Comparison of ENCODE assay signal across 10 cellular contexts in genomic region chr22:38732251-38732815, GRCh38. TPM values are rescaled to one million over a fixed set of nuclear protein-coding genes. Genes with fewer than 3 reads are reported as not detected.
A peak's percentile ranks its signal among the peaks of the same experiment; 100 is the strongest.
DNase-seq lines count a peak whose midpoint lies in the region; ATAC-seq and TF ChIP-seq lines count a peak whose summit lies in the region.
"Had no signal": no experiment of that assay in that cellular context is flagged by ENCODE, and none has a peak within 500 bp of the region (broad histone marks: within the 10 kb centered on the region; RNA-seq: fewer than 3 reads in every experiment).

No MANE protein-coding gene starts in this region.

- peaks cover 100% of the 10 kb centered on the region for H3K36me3 Mint-ChIP-seq in activated T-cell treated with anti-CD3 and anti-CD28 coated beads, Interleukin-2, amount 50 U/mL, for 24 hours (ENCODE audit: low read depth)
- peaks cover 33% of the 10 kb centered on the region for H3K36me3 Mint-ChIP-seq in activated T-cell treated with anti-CD3 and anti-CD28 coated beads, Interleukin-2, amount 50 U/mL, for 4 hours (ENCODE audit: insufficient read depth)
- H3K36me3 Mint-ChIP-seq in activated naive CD8-positive, alpha-beta T cell: peaks cover 3% of the 10 kb centered on the region

- no peak overlapping the region for H3K4me3 Mint-ChIP-seq in activated T-cell treated with anti-CD3 and anti-CD28 coated beads, Interleukin-2, amount 50 U/mL, for 24 hours
- H3K4me3 Mint-ChIP-seq in activated T-cell treated with anti-CD3 and anti-CD28 coated beads, Interleukin-2, amount 50 U/mL, for 4 hours: no peak overlapping the region
- no peak overlapping the region for H3K4me3 Mint-ChIP-seq in activated naive CD8-positive, alpha-beta T cell

- no peaks in the 10 kb centered on the region for H3K9me3 Mint-ChIP-seq in activated T-cell treated with anti-CD3 and anti-CD28 coated beads, Interleukin-2, amount 50 U/mL, for 24 hours
- no peaks in the 10 kb centered on the region for H3K9me3 Mint-ChIP-seq in activated T-cell treated with anti-CD3 and anti-CD28 coated beads, Interleukin-2, amount 50 U/mL, for 4 hours
- no peaks in the 10 kb centered on the region for H3K9me3 Mint-ChIP-seq in activated naive CD8-positive, alpha-beta T cell (ENCODE audit: low read depth)
- H3K9me3 Mint-ChIP-seq: stimulated activated naive CD8-positive, alpha-beta T cell treated with anti-CD3 and anti-CD28 coated beads, Interleukin-15, amount 100 ng/mL, for 72 hours had no signal

- H3K27ac ChIP-seq in lower lobe of right lung: peak overlapping the region; percentile 34
- peak overlapping the region; percentile 99 for H3K27ac ChIP-seq in temporal lobe (ENCODE audit: low read depth, low read length)

- peaks cover 99% of the 10 kb centered on the region for H3K36me3 ChIP-seq in lower lobe of right lung

- peak overlapping the region; percentile 83 for H3K27ac Mint-ChIP-seq in activated T-cell treated with anti-CD3 and anti-CD28 coated beads, Interleukin-2, amount 50 U/mL, for 24 hours
- H3K27ac Mint-ChIP-seq in activated naive CD8-positive, alpha-beta T cell: peak overlapping the region; percentile 46

- no peaks in the 10 kb centered on the region for H3K9me3 ChIP-seq in lower lobe of right lung

- H3K27me3 Mint-ChIP-seq in activated T-cell treated with anti-CD3 and anti-CD28 coated beads, Interleukin-2, amount 50 U/mL, for 24 hours: no peaks in the 10 kb centered on the region
- no peaks in the 10 kb centered on the region for H3K27me3 Mint-ChIP-seq in activated T-cell treated with anti-CD3 and anti-CD28 coated beads, Interleukin-2, amount 50 U/mL, for 4 hours (ENCODE audit: low read depth)
- no peaks in the 10 kb centered on the region for H3K27me3 Mint-ChIP-seq in activated naive CD8-positive, alpha-beta T cell
- H3K27me3 Mint-ChIP-seq: stimulated activated naive CD8-positive, alpha-beta T cell treated with anti-CD3 and anti-CD28 coated beads, Interleukin-15, amount 100 ng/mL, for 72 hours had no signal

- H3K4me3 ChIP-seq in lower lobe of right lung (no peak overlapping the region), foreskin fibroblast (ENCODE audit: low read depth in 1 of 2, low read length in 2 of 2) (no peak overlapping the region)

- TF ChIP-seq CTCF in lower lobe of right lung (IDR thresholded peaks at IDR 0.05): no peak
- no peak for TF ChIP-seq CTCF in foreskin fibroblast (IDR thresholded peaks at IDR 0.05; ENCODE audit: low read depth, low read length)

- intact Hi-C loops in lower lobe of right lung (cut with DNase I): no loop called here

- peaks cover 31% of the 10 kb centered on the region for H3K4me1 ChIP-seq in lower lobe of right lung

- no peak for DNase-seq in activated T-cell treated with anti-CD3 and anti-CD28 coated beads, Interleukin-2, amount 50 U/mL, for 24 hours
- no peak for DNase-seq in activated T-cell treated with anti-CD3 and anti-CD28 coated beads, Interleukin-2, amount 50 U/mL, for 4 hours
- DNase-seq in lower lobe of right lung: no peak
- DNase-seq in NCI-H1436 treated with DMSO at 0.1 percent for 48 hours (lab: John Stamatoyannopoulos, UW): no peak
- DNase-seq in NCI-H2081 (lab: John Stamatoyannopoulos, UW): no peak
- DNase-seq in foreskin fibroblast: no peak
- DNase-seq: mesendoderm had no signal

- H3K4me1 Mint-ChIP-seq in activated T-cell treated with anti-CD3 and anti-CD28 coated beads, Interleukin-2, amount 50 U/mL, for 24 hours (ENCODE audit: low read depth): peaks cover 35% of the 10 kb centered on the region
- peaks cover 18% of the 10 kb centered on the region for H3K4me1 Mint-ChIP-seq in activated T-cell treated with anti-CD3 and anti-CD28 coated beads, Interleukin-2, amount 50 U/mL, for 4 hours (ENCODE audit: low read depth)
- H3K4me1 Mint-ChIP-seq in activated naive CD8-positive, alpha-beta T cell (ENCODE audit: low read depth): peaks cover 36% of the 10 kb centered on the region

- no peak for ATAC-seq in activated T-cell treated with anti-CD3 and anti-CD28 coated beads, Interleukin-2, amount 50 U/mL, for 4 hours
- no peak for ATAC-seq in lower lobe of right lung

- H3K27me3 ChIP-seq in lower lobe of right lung (ENCODE audit: low read depth): no peaks in the 10 kb centered on the region

RNA-seq across cellular contexts. Expression of gene SUN2, which starts 23.5 kb away (rescaled TPM):
- 10 to 100 TPM; 30.1 to 44.6 (median 44.0) TPM for total RNA-seq in activated T-cell treated with anti-CD3 and anti-CD28 coated beads, Interleukin-2, amount 50 U/mL, for 4 hours
- total RNA-seq in lower lobe of right lung (209 TPM), temporal lobe (77.9 TPM)

RNA-seq across cellular contexts. Expression of gene GTPBP1, which starts 26.6 kb away (rescaled TPM):
- 10 to 100 TPM; 69.9 to 80.4 (median 76.5) TPM for total RNA-seq in activated T-cell treated with anti-CD3 and anti-CD28 coated beads, Interleukin-2, amount 50 U/mL, for 4 hours
- total RNA-seq in lower lobe of right lung (66.7 TPM), temporal lobe (28.5 TPM)

RNA-seq across cellular contexts. Expression of gene JOSD1, which starts 31.6 kb away (rescaled TPM):
- 10 to 100 TPM; 65.3 to 76.0 (median 72.8) TPM for total RNA-seq in activated T-cell treated with anti-CD3 and anti-CD28 coated beads, Interleukin-2, amount 50 U/mL, for 4 hours
- total RNA-seq in lower lobe of right lung (44.7 TPM), temporal lobe (44.5 TPM)

RNA-seq across cellular contexts. Expression of gene TOMM22, which starts 50.6 kb away (rescaled TPM):
- 100 to 1,000 TPM; 247 to 280 (median 249) TPM for total RNA-seq in activated T-cell treated with anti-CD3 and anti-CD28 coated beads, Interleukin-2, amount 50 U/mL, for 4 hours
- total RNA-seq in lower lobe of right lung (42.2 TPM), temporal lobe (31.0 TPM)
